17 cellular contexts compared by ENCODE assay signal in the genomic region with DNA sequence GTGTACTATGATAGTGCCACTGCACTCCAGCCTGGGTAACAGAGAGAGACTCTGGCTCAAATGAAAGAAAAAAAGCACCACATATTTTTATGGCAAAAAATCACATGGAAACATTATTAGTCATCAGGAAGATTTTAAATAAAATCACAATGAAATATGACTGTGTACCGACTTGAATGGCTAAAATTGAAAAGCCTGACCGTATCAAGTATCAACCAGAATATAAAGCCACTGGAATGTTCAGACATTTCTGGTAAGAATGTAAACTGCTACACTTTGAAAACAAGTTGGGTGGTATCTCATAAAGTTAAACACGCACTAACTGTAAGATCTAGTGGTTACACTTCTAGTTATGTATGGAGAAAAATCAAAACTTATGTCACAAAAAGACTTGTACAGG.
DNase-seq lines count a peak whose midpoint lies in the region; ATAC-seq and TF ChIP-seq lines count a peak whose summit lies in the region.
"Had no signal": no experiment of that assay in that cellular context is flagged by ENCODE, and none has a peak within 500 bp of the region (broad histone marks: within the 10 kb centered on the region; RNA-seq: fewer than 3 reads in every experiment).

No MANE protein-coding gene starts in this region.

- POLR2A ChIA-PET in PC-3 (lab: Charles Lee; ENCODE audit: unreplicated experiment) = interaction anchor here (0.6 kb wide), 1 partner anchor 130 kb away, joined by 3 read pairs; no protein-coding TSS in a partner anchor

- peak overlapping the region; percentile 1; the same call in 1 of the 2 replicates for H3K27ac ChIP-seq in PC-3 (ENCODE audit: low read length)
- no peak overlapping the region for H3K27ac ChIP-seq in foreskin keratinocyte
- H3K27ac ChIP-seq in WERI-Rb-1 = no peak overlapping the region

- no peaks in the 10 kb centered on the region for H3K79me2 ChIP-seq in PC-3 (ENCODE audit: low read length)

- no peaks in the 10 kb centered on the region for H3K9me3 ChIP-seq in PC-3 (ENCODE audit: low read length)
- peaks cover 2% of the 10 kb centered on the region for H3K9me3 ChIP-seq in WERI-Rb-1 (ENCODE audit: severe bottlenecking)

- no peaks in the 10 kb centered on the region for H4K20me1 ChIP-seq in PC-3 (ENCODE audit: low read length)

- H3K36me3 ChIP-seq in PC-3 (ENCODE audit: low read depth, low read length) (no peaks in the 10 kb centered on the region), WERI-Rb-1 (no peaks in the 10 kb centered on the region)

- peak overlapping the region; percentile 0; the same call in 1 of the 2 replicates for H2AFZ ChIP-seq in PC-3 (ENCODE audit: low read length)
- H2AFZ ChIP-seq: GM23338 had no signal

- DNase-seq in PC-3 = peak; percentile 89
- peak; percentile 1 for DNase-seq in astrocyte of the cerebellum (ENCODE audit: low read depth)
- DNase-seq in foreskin keratinocyte = peak; percentile 35 to 65
- no peak for DNase-seq in NCI-H748 (lab: John Stamatoyannopoulos, UW; ENCODE audit: unreplicated experiment)
- DNase-seq in stimulated activated naive CD8-positive, alpha-beta T cell treated with anti-CD3 and anti-CD28 coated beads, Interleukin-15, amount 100 ng/mL, for 72 hours = no peak
- no peak for DNase-seq in WERI-Rb-1
- DNase-seq: C1 segment of cervical spinal cord; Calu3; CD4-positive, alpha-beta memory T cell; COR-L47; DMS53; DMS79 treated with DMSO at 0.1 percent for 48 hours; GF-D8; H9 had no signal

- H3F3A ChIP-seq in PC-3 (ENCODE audit: low read length, unreplicated experiment) = no peaks in the 10 kb centered on the region

- intact Hi-C loops in PC-3 (cut with micrococcal nuclease) = loop anchor here (1.0 to 2.0 kb wide), 3 partner anchors 24 to 123 kb away; no protein-coding TSS in a partner anchor

- no peaks in the 10 kb centered on the region for H3K4me1 Mint-ChIP-seq in stimulated activated naive CD8-positive, alpha-beta T cell treated with anti-CD3 and anti-CD28 coated beads, Interleukin-15, amount 100 ng/mL, for 72 hours
- H3K4me1 Mint-ChIP-seq: CD4-positive, alpha-beta memory T cell; GM23338; H9 had no signal

- ATAC-seq in PC-3 = peak; percentile 99
- ATAC-seq in foreskin keratinocyte = peak; percentile 57
- ATAC-seq in GM21723 (IDR thresholded peaks at IDR 0.05; ENCODE audit: unreplicated experiment) = no peak
- no peak for ATAC-seq in stimulated activated naive CD8-positive, alpha-beta T cell treated with anti-CD3 and anti-CD28 coated beads, Interleukin-15, amount 100 ng/mL, for 72 hours
- ATAC-seq: GM23338, HCT116 had no signal

- peaks cover 5 to 19% of the 10 kb centered on the region in 2 donors for H3K9me3 Mint-ChIP-seq in stimulated activated naive CD8-positive, alpha-beta T cell treated with anti-CD3 and anti-CD28 coated beads, Interleukin-15, amount 100 ng/mL, for 72 hours
- H3K9me3 Mint-ChIP-seq: GM23338 had no signal

- no peak overlapping the region for H3K9ac ChIP-seq in PC-3 (ENCODE audit: low read length)

- H3K27me3 ChIP-seq in PC-3 (ENCODE audit: low read length) (no peaks in the 10 kb centered on the region), foreskin keratinocyte (no peaks in the 10 kb centered on the region), WERI-Rb-1 (ENCODE audit: insufficient read depth, low read depth, severe bottlenecking) (no peaks in the 10 kb centered on the region)

- in situ Hi-C loops in astrocyte of the cerebellum (cut with HindIII; ENCODE audit: low sequenced_read_pairs) = no loop called here

- no peaks in the 10 kb centered on the region for H3K9me2 ChIP-seq in PC-3 (replicated peaks; ENCODE audit: low read length)

- no peak overlapping the region for H3K4me3 Mint-ChIP-seq in stimulated activated naive CD8-positive, alpha-beta T cell treated with anti-CD3 and anti-CD28 coated beads, Interleukin-15, amount 100 ng/mL, for 72 hours
- H3K4me3 Mint-ChIP-seq: CD4-positive, alpha-beta memory T cell; GM23338; H9 had no signal

- CTCF ChIA-PET in PC-3 (lab: Charles Lee) = interaction anchor here (0.6 kb wide), 1 partner anchor 109 kb away, joined by 3 read pairs; no protein-coding TSS in a partner anchor

- no peak overlapping the region for H3K4me3 ChIP-seq in PC-3 (ENCODE audit: low read length)
- no peak overlapping the region for H3K4me3 ChIP-seq in astrocyte of the cerebellum (ENCODE audit: low read depth, low read length)
- no peak overlapping the region for H3K4me3 ChIP-seq in WERI-Rb-1 (ENCODE audit: low read depth, low read length)
- H3K4me3 ChIP-seq: GM23338 had no signal

- peak overlapping the region; percentile 15 for H3K4me2 ChIP-seq in PC-3 (ENCODE audit: low read length)
- H3K4me2 ChIP-seq: GM23338 had no signal

- no peak overlapping the region for H3K27ac Mint-ChIP-seq in stimulated activated naive CD8-positive, alpha-beta T cell treated with anti-CD3 and anti-CD28 coated beads, Interleukin-15, amount 100 ng/mL, for 72 hours
- H3K27ac Mint-ChIP-seq: CD4-positive, alpha-beta memory T cell; GM23338; H9 had no signal

- BruUV-seq in PC-3 (replicated peaks; lab: Mats Ljungman, UMichigan) = no TSS peak

- TF ChIP-seq CTCF in PC-3 (conservative IDR thresholded peaks at IDR 0.05; ENCODE audit: low read depth, low read length) (no peak), astrocyte of the cerebellum (IDR thresholded peaks at IDR 0.05; ENCODE audit: low read depth, low read length, missing control alignments) (no peak), foreskin keratinocyte (conservative IDR thresholded peaks at IDR 0.05) (no peak), WERI-Rb-1 (IDR thresholded peaks at IDR 0.05; ENCODE audit: low read depth, low read length) (no peak)

- H3K4me1 ChIP-seq in PC-3 (ENCODE audit: insufficient read depth, low read length) = peaks cover 10% of the 10 kb centered on the region
- no peaks in the 10 kb centered on the region for H3K4me1 ChIP-seq in foreskin keratinocyte

- H3K27me3 Mint-ChIP-seq in stimulated activated naive CD8-positive, alpha-beta T cell treated with anti-CD3 and anti-CD28 coated beads, Interleukin-15, amount 100 ng/mL, for 72 hours = no peaks in the 10 kb centered on the region
- H3K27me3 Mint-ChIP-seq: CD4-positive, alpha-beta memory T cell had no signal

Comparison
In these comparisons a context has a peak if more than half of its experiments do, and no peak if none do; other contexts are left out.
1. ATAC-seq: peak in PC-3 (single experiment) and foreskin keratinocyte (single experiment); none in GM21723 (single experiment) and stimulated activated naive CD8-positive, alpha-beta T cell treated with anti-CD3 and anti-CD28 coated beads, Interleukin-15, amount 100 ng/mL, for 72 hours (single experiment).
2. DNase-seq: peak in PC-3 (single experiment), astrocyte of the cerebellum (single experiment) and foreskin keratinocyte (2 of 2); none in NCI-H748 (single experiment), stimulated activated naive CD8-positive, alpha-beta T cell treated with anti-CD3 and anti-CD28 coated beads, Interleukin-15, amount 100 ng/mL, for 72 hours (0 of 2) and WERI-Rb-1 (single experiment).